In the genomic region with DNA sequence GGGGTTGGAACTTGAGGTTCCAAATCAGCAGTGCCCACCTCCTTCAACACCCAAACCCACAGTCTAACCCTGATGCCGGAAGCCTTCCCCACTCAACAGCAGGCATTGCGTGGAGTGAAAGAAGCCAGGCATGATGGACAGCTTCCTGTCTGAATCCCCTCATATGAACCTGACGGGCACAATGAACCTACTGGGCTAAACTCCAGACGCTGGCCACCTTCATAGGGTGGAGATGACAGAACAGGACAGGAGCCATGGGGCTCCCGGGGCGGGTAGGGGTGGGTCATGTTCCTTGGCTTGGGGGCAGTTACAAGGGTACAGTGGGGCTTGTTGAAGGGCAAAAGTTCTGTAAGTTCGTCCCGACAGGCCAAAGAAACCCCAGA, we compare ENCODE assay signal across 8 cellular contexts. TPM values are rescaled to one million over a fixed set of nuclear protein-coding genes. Genes with fewer than 3 reads are reported as not detected.
DNase-seq lines count a peak whose midpoint lies in the region; ATAC-seq and TF ChIP-seq lines count a peak whose summit lies in the region.

No MANE protein-coding gene starts in this region.

- POLR2A ChIA-PET in CD8-positive, alpha-beta memory T cell (lab: Charles Lee): no interaction called here

- peak; percentile 5 for ATAC-seq in HG03460 (IDR thresholded peaks at IDR 0.05; ENCODE audit: unreplicated experiment)
- ATAC-seq in HG03469 (IDR thresholded peaks at IDR 0.05; ENCODE audit: unreplicated experiment): no peak

- in situ Hi-C loops in KBM-7 (cut with MboI; ENCODE audit: low pct_unique_long_range_greater_than_20kb, low sequenced_read_pairs): no loop called here

- no peaks in the 10 kb centered on the region for H3K9me3 Mint-ChIP-seq in CD8-positive, alpha-beta memory T cell
- peaks cover 4% of the 10 kb centered on the region for H3K9me3 Mint-ChIP-seq in neural crest cell

- H3K4me3 ChIP-seq in CD8-positive, alpha-beta memory T cell (ENCODE audit: low read length): peak overlapping the region; percentile 74
- peak overlapping the region; percentile 94 for H3K4me3 ChIP-seq in coronary artery

- TF ChIP-seq CTCF in coronary artery (IDR thresholded peaks at IDR 0.05) (no peak), neural crest cell (conservative IDR thresholded peaks at IDR 0.05) (no peak)

- H3K27me3 Mint-ChIP-seq in CD8-positive, alpha-beta memory T cell: peaks cover 0 to 1% of the 10 kb centered on the region in 2 donors
- H3K27me3 Mint-ChIP-seq in neural crest cell (ENCODE audit: low read depth): peaks cover 10% of the 10 kb centered on the region

- CTCF ChIA-PET in CD8-positive, alpha-beta memory T cell (lab: Charles Lee): no interaction called here

- peak overlapping the region; percentile 96 to 99 (median 98) for H3K4me3 Mint-ChIP-seq in CD8-positive, alpha-beta memory T cell
- peak overlapping the region; percentile 99 for H3K4me3 Mint-ChIP-seq in neural crest cell

- no peak for DNase-seq in CD8-positive, alpha-beta memory T cell
- DNase-seq in coronary artery (ENCODE audit: low spot score) (no peak), neural crest cell (ENCODE audit: low read depth, low spot score) (no peak), KBM-7 (no peak), mesenteric fat pad (ENCODE audit: low spot score) (no peak)
- no peak for DNase-seq in stimulated activated CD4-positive, alpha-beta T cell treated with anti-CD3 and anti-CD28 coated beads, Interleukin-4, amount 100 ng/mL, for 4 hours

- no peak overlapping the region for H3K27ac ChIP-seq in CD8-positive, alpha-beta memory T cell (ENCODE audit: low read depth, low read length)
- H3K27ac ChIP-seq in coronary artery: peak overlapping the region in 1 of 2 donors; percentile 88

- peaks cover 0 to 39% (median 12%) of the 10 kb centered on the region in 3 donors for H3K36me3 Mint-ChIP-seq in CD8-positive, alpha-beta memory T cell
- H3K36me3 Mint-ChIP-seq in neural crest cell (ENCODE audit: low read depth): peaks cover 9% of the 10 kb centered on the region

- H3K9me3 ChIP-seq in CD8-positive, alpha-beta memory T cell (ENCODE audit: low read length): no peaks in the 10 kb centered on the region

- peaks cover 5% of the 10 kb centered on the region for H3K36me3 ChIP-seq in CD8-positive, alpha-beta memory T cell (ENCODE audit: insufficient read depth, low read length)

- H3K4me1 ChIP-seq in CD8-positive, alpha-beta memory T cell (ENCODE audit: insufficient read depth, low read length): peaks cover 24% of the 10 kb centered on the region

- peaks cover 37 to 52% (median 47%) of the 10 kb centered on the region in 3 donors for H3K4me1 Mint-ChIP-seq in CD8-positive, alpha-beta memory T cell
- peaks cover 31% of the 10 kb centered on the region for H3K4me1 Mint-ChIP-seq in neural crest cell

- H3K27me3 ChIP-seq in CD8-positive, alpha-beta memory T cell (ENCODE audit: insufficient read depth, low read length, poor library complexity, severe bottlenecking): no peaks in the 10 kb centered on the region

- peak overlapping the region; percentile 83 to 98 (median 96) for H3K27ac Mint-ChIP-seq in CD8-positive, alpha-beta memory T cell
- H3K27ac Mint-ChIP-seq in neural crest cell (ENCODE audit: unreplicated experiment): no peak overlapping the region

RNA-seq across cellular contexts. Expression of a gene that starts 0.5 kb away (rescaled TPM):
- 10 to 100 TPM; 84.5 to 89.4 TPM for total RNA-seq in CD8-positive, alpha-beta memory T cell
- 28.5 TPM for polyA plus RNA-seq in CD8-positive, alpha-beta memory T cell
- total RNA-seq in neural crest cell (237 and 241 TPM in 2 replicates), mesenteric fat pad (89.4 TPM)
